In the genomic region with DNA sequence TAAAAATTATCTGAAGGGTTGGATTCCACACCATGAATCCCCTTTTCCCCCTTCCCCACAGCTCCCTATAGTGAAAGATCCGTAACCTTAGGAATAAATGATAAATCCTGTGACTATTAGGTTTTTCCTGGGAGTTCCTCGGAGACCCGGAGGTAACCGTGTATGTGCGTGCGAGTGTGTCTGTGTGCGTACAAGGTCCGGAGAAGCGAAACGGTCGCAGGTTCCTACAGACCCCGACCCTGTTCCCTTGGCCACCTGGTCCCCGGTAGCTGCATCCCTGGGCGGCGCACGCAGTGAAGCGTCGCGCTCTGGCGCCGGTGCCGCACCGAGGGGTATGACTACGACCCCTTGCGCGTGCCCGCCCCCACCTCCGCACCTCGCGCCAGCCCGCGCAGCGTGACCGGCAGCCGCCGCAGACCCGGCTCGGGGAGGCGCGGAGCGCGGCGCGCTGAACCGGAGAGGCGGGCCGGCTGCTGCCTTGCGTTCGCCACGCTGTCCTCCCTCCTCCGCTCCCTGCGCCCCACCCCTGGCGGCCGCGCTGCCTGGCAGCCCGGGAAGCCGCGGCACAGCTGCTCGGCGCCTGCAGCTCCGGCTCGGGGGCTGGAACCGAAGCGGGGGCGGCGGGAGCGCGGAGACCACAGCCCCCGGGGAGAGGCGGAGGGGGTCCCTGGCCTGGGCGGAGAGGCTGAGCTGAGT, we compare ENCODE assay signal across 8 cellular contexts. TPM values are rescaled to one million over a fixed set of nuclear protein-coding genes. Genes with fewer than 3 reads are reported as not detected.
DNase-seq lines count a peak whose midpoint lies in the region; ATAC-seq and TF ChIP-seq lines count a peak whose summit lies in the region.

A gene with protein sequence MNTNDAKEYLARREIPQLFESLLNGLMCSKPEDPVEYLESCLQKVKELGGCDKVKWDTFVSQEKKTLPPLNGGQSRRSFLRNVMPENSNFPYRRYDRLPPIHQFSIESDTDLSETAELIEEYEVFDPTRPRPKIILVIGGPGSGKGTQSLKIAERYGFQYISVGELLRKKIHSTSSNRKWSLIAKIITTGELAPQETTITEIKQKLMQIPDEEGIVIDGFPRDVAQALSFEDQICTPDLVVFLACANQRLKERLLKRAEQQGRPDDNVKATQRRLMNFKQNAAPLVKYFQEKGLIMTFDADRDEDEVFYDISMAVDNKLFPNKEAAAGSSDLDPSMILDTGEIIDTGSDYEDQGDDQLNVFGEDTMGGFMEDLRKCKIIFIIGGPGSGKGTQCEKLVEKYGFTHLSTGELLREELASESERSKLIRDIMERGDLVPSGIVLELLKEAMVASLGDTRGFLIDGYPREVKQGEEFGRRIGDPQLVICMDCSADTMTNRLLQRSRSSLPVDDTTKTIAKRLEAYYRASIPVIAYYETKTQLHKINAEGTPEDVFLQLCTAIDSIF (plus strand): TSS at position 529 of the 696 bp plus-strand sequence. CDS start 295 bp downstream, outside the sequence.

- H3K27me3 ChIP-seq in ACC112 (ENCODE audit: insufficient read depth, low read length) (no peaks in the 10 kb centered on the region), KMS-11 (ENCODE audit: insufficient read depth, low read depth) (no peaks in the 10 kb centered on the region), left lung (peaks cover 42 to 77% of the 10 kb centered on the region in 2 donors)

- no peaks in the 10 kb centered on the region for H3K27me3 Mint-ChIP-seq in activated CD4-positive, alpha-beta T cell treated with anti-CD3 and anti-CD28 coated beads for 36 hours

- H3K27ac ChIP-seq in ACC112 (ENCODE audit: low read depth, low read length) (no peak within 1 kb of the TSS), KMS-11 (no peak within 1 kb of the TSS), left lung (no peak within 1 kb of the TSS)

- intact Hi-C loops in activated CD4-positive, alpha-beta T cell treated with anti-CD3 and anti-CD28 coated beads for 36 hours (cut with DNase I, micrococcal nuclease): loop anchor here (1.0 to 5.0 kb wide), 5 partner anchors 62 to 401 kb away; partner anchors contain the start of genes PIGK (in 2 of the 2) and ZZZ3 (in 2 of the 2)
- intact Hi-C loops in left lung (cut with DNase I): no loop called here

- peaks cover 4% of the 10 kb centered on the region for H3K4me1 ChIP-seq in ACC112 (ENCODE audit: control insufficient read depth, insufficient read depth, low read length, unreplicated experiment)
- H3K4me1 ChIP-seq in KMS-11 (ENCODE audit: low read depth, poor library complexity, severe bottlenecking): no peaks in the 10 kb centered on the region
- peaks cover 8 to 19% of the 10 kb centered on the region in 2 donors for H3K4me1 ChIP-seq in left lung

- no peak within 1 kb of the TSS for H3K4me2 ChIP-seq in KMS-11

- no peaks in the 10 kb centered on the region for H3K36me3 Mint-ChIP-seq in activated CD4-positive, alpha-beta T cell treated with anti-CD3 and anti-CD28 coated beads for 36 hours (ENCODE audit: low read depth)

- POLR2A ChIA-PET in activated CD4-positive, alpha-beta T cell treated with anti-CD3 and anti-CD28 coated beads for 36 hours (lab: Charles Lee): no interaction called here

- H2AFZ ChIP-seq in ACC112 (ENCODE audit: low read length, unreplicated experiment) (peak within 1 kb of the TSS; percentile 95), KMS-11 (ENCODE audit: low read depth) (peak within 1 kb of the TSS; percentile 22)

- no peak within 1 kb of the TSS for H3K9ac ChIP-seq in KMS-11

- peak within 1 kb of the TSS; percentile 95 for H3K4me3 ChIP-seq in ACC112 (ENCODE audit: low read depth, low read length)
- no peak within 1 kb of the TSS for H3K4me3 ChIP-seq in KMS-11 (IDR thresholded peaks at IDR 0.05; ENCODE audit: insufficient read depth, low read depth, low read length)
- peak within 1 kb of the TSS; percentile 33 to 35 for H3K4me3 ChIP-seq in left lung

- H3K4me3 Mint-ChIP-seq in activated CD4-positive, alpha-beta T cell treated with anti-CD3 and anti-CD28 coated beads for 36 hours: peak within 1 kb of the TSS; percentile 70

- CTCF ChIA-PET in activated CD4-positive, alpha-beta T cell treated with anti-CD3 and anti-CD28 coated beads for 36 hours (lab: Charles Lee): interaction anchor here (0.6 to 1.2 kb wide), 5 partner anchors 73 to 722 kb away, joined by 3 to 4 read pairs (median 3); no protein-coding TSS in a partner anchor

- DNase-seq in activated CD4-positive, alpha-beta T cell treated with anti-CD3 and anti-CD28 coated beads for 36 hours: peak; percentile 75
- DNase-seq in dermis blood vessel endothelial cell (peak; percentile 68), left lung (peak; percentile 44 to 85), SKM-1 (lab: John Stamatoyannopoulos, UW; ENCODE audit: unreplicated experiment) (no peak)
- DNase-seq in stimulated activated CD4-positive, alpha-beta T cell treated with anti-CD3 and anti-CD28 coated beads, Interleukin-2, amount 100 ng/mL, for 24 hours: peak; percentile 52 to 71

- peak within 1 kb of the TSS; percentile 64 for H3K27ac Mint-ChIP-seq in activated CD4-positive, alpha-beta T cell treated with anti-CD3 and anti-CD28 coated beads for 36 hours

- no peaks in the 10 kb centered on the region for H3K36me3 ChIP-seq in ACC112 (ENCODE audit: insufficient read depth, low read length)
- H3K36me3 ChIP-seq in KMS-11 (ENCODE audit: insufficient read depth): no peaks in the 10 kb centered on the region
- no peaks in the 10 kb centered on the region for H3K36me3 ChIP-seq in left lung

- peak; percentile 62 for ATAC-seq in GM19328 (IDR thresholded peaks at IDR 0.05; ENCODE audit: unreplicated experiment)
- ATAC-seq in activated CD4-positive, alpha-beta T cell treated with anti-CD3 and anti-CD28 coated beads for 36 hours: peak; percentile 77
- ATAC-seq in left lung: peak; percentile 92

- no peaks in the 10 kb centered on the region for H3K9me3 ChIP-seq in left lung

- H3K4me1 Mint-ChIP-seq in activated CD4-positive, alpha-beta T cell treated with anti-CD3 and anti-CD28 coated beads for 36 hours: peaks cover 32% of the 10 kb centered on the region

- peaks cover 3% of the 10 kb centered on the region for H3K79me2 ChIP-seq in ACC112 (ENCODE audit: control insufficient read depth, insufficient read depth, low read length, unreplicated experiment)
- no peaks in the 10 kb centered on the region for H3K79me2 ChIP-seq in KMS-11 (ENCODE audit: insufficient read depth, low read depth)

- TF ChIP-seq CTCF in KMS-11 (conservative IDR thresholded peaks at IDR 0.05; ENCODE audit: low read depth, low read length) (no peak), left lung (IDR thresholded peaks at IDR 0.05) (no peak)

- H4K20me1 ChIP-seq in KMS-11 (ENCODE audit: insufficient read depth): no peaks in the 10 kb centered on the region

- no peaks in the 10 kb centered on the region for H3K9me3 Mint-ChIP-seq in activated CD4-positive, alpha-beta T cell treated with anti-CD3 and anti-CD28 coated beads for 36 hours (ENCODE audit: low read depth)

RNA-seq across cellular contexts. Expression of the gene that starts here (rescaled TPM):
- 1 to 10 TPM; 9.9 TPM for total RNA-seq in activated CD4-positive, alpha-beta T cell treated with anti-CD3 and anti-CD28 coated beads for 36 hours
- total RNA-seq in dermis blood vessel endothelial cell: 20.1 and 40.3 TPM in 2 replicates
- under 1 TPM; 0.29 to 0.35 TPM for total RNA-seq in left lung

Comparison
In these comparisons a context has a peak if more than half of its experiments do, and no peak if none do; other contexts are left out.
1. RNA of the gene that starts here (total RNA-seq): 20.1 to 40.3 TPM in dermis blood vessel endothelial cell and 9.9 TPM in activated CD4-positive, alpha-beta T cell treated with anti-CD3 and anti-CD28 coated beads for 36 hours; 0.29 to 0.35 TPM in left lung; every median in the first group is over 4 times any median in the second.
2. Peak in DNase-seq, ATAC-seq and H3K4me3 ChIP-seq in left lung; RNA of the gene not detected or under 1 TPM.
3. intact Hi-C loops: an anchor here in activated CD4-positive, alpha-beta T cell treated with anti-CD3 and anti-CD28 coated beads for 36 hours (1.0 to 5.0 kb wide); none called in left lung.
4. Peak in every context shown above with its lines, with median percentiles within 50 percentile points of each other: ATAC-seq.